1 cellular context compared by ENCODE assay signal in genomic region chr16:29848420-29849297, GRCh38.
TF ChIP-seq lines count a peak whose summit lies in the region.

No MANE protein-coding gene starts in this region.

TF ChIP-seq in HepG2, 621 proteins besides CTCF, POLR2A, EP300 and RAD21 (continued from another document and continues in another):
- TF ChIP-seq BCLAF1 (IDR thresholded peaks at IDR 0.05) (no peak), ZNF101 (CRISPR knock-in tag; IDR thresholded peaks at IDR 0.05; ENCODE audit: borderline replicate concordance, low read depth) (no peak), ZNF317 (CRISPR knock-in tag; IDR thresholded peaks at IDR 0.05) (no peak), CENPX (CRISPR knock-in tag; IDR thresholded peaks at IDR 0.05) (no peak), ZNF484 (CRISPR knock-in tag; IDR thresholded peaks at IDR 0.05; ENCODE audit: borderline replicate concordance, low read depth) (no peak), NCOR1 (IDR thresholded peaks at IDR 0.05; ENCODE audit: borderline replicate concordance, low read length) (no peak), ZSCAN30 (CRISPR knock-in tag; IDR thresholded peaks at IDR 0.05) (no peak), PAX8 (CRISPR knock-in tag; IDR thresholded peaks at IDR 0.05; ENCODE audit: borderline replicate concordance) (no peak), TP53 (CRISPR knock-in tag; conservative IDR thresholded peaks at IDR 0.05) (no peak), POLR2G (IDR thresholded peaks at IDR 0.05; ENCODE audit: low read depth, low read length) (no peak), ZNF264 (CRISPR knock-in tag; IDR thresholded peaks at IDR 0.05) (no peak), HMGA1 (CRISPR knock-in tag; conservative IDR thresholded peaks at IDR 0.05) (no peak), NKX3-1 (CRISPR knock-in tag; IDR thresholded peaks at IDR 0.05) (no peak), ZBTB44 (CRISPR knock-in tag; IDR thresholded peaks at IDR 0.05) (no peak), ZNF768 (CRISPR knock-in tag; IDR thresholded peaks at IDR 0.05) (peak; percentile 85; the same call in 1 of the 2 replicates), ZFP41 (CRISPR knock-in tag; IDR thresholded peaks at IDR 0.05; ENCODE audit: borderline replicate concordance) (0 out of 2 replicates have a peak, but pooled peaks have one; percentile 32), ATF3 (CRISPR knock-in tag; IDR thresholded peaks at IDR 0.05) (peak; percentile 36; the same call in 1 of the 2 replicates), NFYC (CRISPR knock-in tag; IDR thresholded peaks at IDR 0.05) (no peak), SAFB2 (CRISPR knock-in tag; IDR thresholded peaks at IDR 0.05; ENCODE audit: borderline replicate concordance, low read depth) (no peak), GLMP (CRISPR knock-in tag; IDR thresholded peaks at IDR 0.05; ENCODE audit: borderline replicate concordance) (no peak), ETS1 (CRISPR knock-in tag; IDR thresholded peaks at IDR 0.05) (no peak), HDAC1 (CRISPR knock-in tag; IDR thresholded peaks at IDR 0.05) (0 out of 2 replicates have a peak, but pooled peaks have one; percentile 54), ZNF724P (CRISPR knock-in tag; IDR thresholded peaks at IDR 0.05; ENCODE audit: borderline replicate concordance) (no peak), HOXD1 (CRISPR knock-in tag; IDR thresholded peaks at IDR 0.05) (0 out of 2 replicates have a peak, but pooled peaks have one; percentile 39), ZFX (CRISPR knock-in tag; IDR thresholded peaks at IDR 0.05; ENCODE audit: low read depth) (peak; percentile 41; the same call in 1 of the 2 replicates), HNRNPL (IDR thresholded peaks at IDR 0.05; ENCODE audit: low read depth, low read length) (0 out of 2 replicates have a peak, but pooled peaks have one; percentile 44), RAD51 (IDR thresholded peaks at IDR 0.05; ENCODE audit: borderline replicate concordance) (no peak), ZBTB7A (CRISPR knock-in tag; IDR thresholded peaks at IDR 0.05) (peak; percentile 43; the same call in 1 of the 2 replicates), ZNF567 (CRISPR knock-in tag; IDR thresholded peaks at IDR 0.05; ENCODE audit: borderline replicate concordance) (no peak; the same call in 1 of the 2 replicates), ZNF780A (CRISPR knock-in tag; IDR thresholded peaks at IDR 0.05) (no peak), FOXA1 (IDR thresholded peaks at IDR 0.05) (no peak), FOXA1 (CRISPR knock-in tag; IDR thresholded peaks at IDR 0.05) (0 out of 2 replicates have a peak, but pooled peaks have one; percentile 6), ZEB1 (IDR thresholded peaks at IDR 0.05; ENCODE audit: insufficient replicate concordance, low read depth) (no peak), PTBP1 (IDR thresholded peaks at IDR 0.05; ENCODE audit: low read depth, low read length, poor library complexity, severe bottlenecking) (no peak), NFE2L1 (CRISPR knock-in tag; IDR thresholded peaks at IDR 0.05; ENCODE audit: borderline replicate concordance) (no peak), FOXO4 (CRISPR knock-in tag; conservative IDR thresholded peaks at IDR 0.05) (no peak), ZNF337 (CRISPR knock-in tag; IDR thresholded peaks at IDR 0.05; ENCODE audit: borderline replicate concordance, low read depth) (no peak), ZBTB26 (CRISPR knock-in tag; IDR thresholded peaks at IDR 0.05; ENCODE audit: borderline replicate concordance) (no peak), ZNF121 (CRISPR knock-in tag; IDR thresholded peaks at IDR 0.05) (peak; percentile 87), ZFP36L2 (CRISPR knock-in tag; IDR thresholded peaks at IDR 0.05) (no peak), ZNF234 (CRISPR knock-in tag; conservative IDR thresholded peaks at IDR 0.05) (no peak), ZBTB20 (CRISPR knock-in tag; IDR thresholded peaks at IDR 0.05; ENCODE audit: borderline replicate concordance, low read depth) (no peak), CENPT (CRISPR knock-in tag; IDR thresholded peaks at IDR 0.05; ENCODE audit: low read depth) (no peak), ZNF766 (CRISPR knock-in tag; IDR thresholded peaks at IDR 0.05; ENCODE audit: borderline replicate concordance) (0 out of 2 replicates have a peak, but pooled peaks have one; percentile 60), ZNF136 (CRISPR knock-in tag; IDR thresholded peaks at IDR 0.05; ENCODE audit: low read depth) (no peak), ZNF83 (CRISPR knock-in tag; IDR thresholded peaks at IDR 0.05; ENCODE audit: borderline replicate concordance) (no peak), SRSF9 (IDR thresholded peaks at IDR 0.05; ENCODE audit: borderline replicate concordance, insufficient read depth, low read depth, low read length, poor library complexity, severe bottlenecking) (no peak), CSRNP1 (CRISPR knock-in tag; IDR thresholded peaks at IDR 0.05) (no peak), GABPB1 (CRISPR knock-in tag; IDR thresholded peaks at IDR 0.05) (peak; percentile 48; the same call in 1 of the 2 replicates), ARNTL (CRISPR knock-in tag; IDR thresholded peaks at IDR 0.05) (no peak), ZBTB2 (CRISPR knock-in tag; IDR thresholded peaks at IDR 0.05; ENCODE audit: low read depth) (no peak), FOXJ3 (CRISPR knock-in tag; IDR thresholded peaks at IDR 0.05; ENCODE audit: borderline replicate concordance) (no peak), PHF20 (CRISPR knock-in tag; IDR thresholded peaks at IDR 0.05) (no peak), TBL1XR1 (IDR thresholded peaks at IDR 0.05; ENCODE audit: borderline replicate concordance, low read length, partially characterized antibody) (no peak), PITX1 (CRISPR knock-in tag; IDR thresholded peaks at IDR 0.05) (0 out of 2 replicates have a peak, but pooled peaks have one; percentile 53), ZNF569 (CRISPR knock-in tag; IDR thresholded peaks at IDR 0.05; ENCODE audit: borderline replicate concordance) (no peak), RARG (CRISPR knock-in tag; IDR thresholded peaks at IDR 0.05; ENCODE audit: low read depth) (no peak), ZNF557 (CRISPR knock-in tag; IDR thresholded peaks at IDR 0.05) (no peak), PAF1 (CRISPR knock-in tag; IDR thresholded peaks at IDR 0.05) (no peak), CREB1 (IDR thresholded peaks at IDR 0.05) (no peak), CREB1 (CRISPR knock-in tag; IDR thresholded peaks at IDR 0.05) (no peak), KDM5B (CRISPR knock-in tag; IDR thresholded peaks at IDR 0.05; ENCODE audit: borderline replicate concordance) (no peak; the same call in 1 of the 2 replicates), ZNF761 (CRISPR knock-in tag; conservative IDR thresholded peaks at IDR 0.05) (no peak; the same call in 1 of the 2 replicates), ZNF30 (CRISPR knock-in tag; IDR thresholded peaks at IDR 0.05) (no peak), IRF2 (CRISPR knock-in tag; IDR thresholded peaks at IDR 0.05) (peak; percentile 87), ZBTB8A (CRISPR knock-in tag; IDR thresholded peaks at IDR 0.05; ENCODE audit: borderline replicate concordance, low read depth) (no peak)
